ENCODE assay signal across 8 cellular contexts in genomic region chr17:75778861-75779249, GRCh38. TPM values are rescaled to one million over a fixed set of nuclear protein-coding genes. Genes with fewer than 3 reads are reported as not detected.
A peak's percentile ranks its signal among the peaks of the same experiment; 100 is the strongest.
DNase-seq lines count a peak whose midpoint lies in the region; ATAC-seq and TF ChIP-seq lines count a peak whose summit lies in the region.

No MANE protein-coding gene starts in this region.

- peak overlapping the region; percentile 84 for H3K4me3 ChIP-seq in RWPE2 (ENCODE audit: severe bottlenecking)
- peak overlapping the region; percentile 89 to 91 for H3K4me3 ChIP-seq in duodenal mucosa (ENCODE audit: low read depth in 1 of 2, low read length in 2 of 2)
- peak overlapping the region; percentile 88 to 89 for H3K4me3 ChIP-seq in mucosa of rectum (ENCODE audit: low read length in 2 of 2)
- peak overlapping the region; percentile 77 to 93 for H3K4me3 ChIP-seq in vagina

- peaks cover 50% of the 10 kb centered on the region for H3K4me1 Mint-ChIP-seq in activated naive CD4-positive, alpha-beta T cell treated with anti-CD3 and anti-CD28 coated beads for 36 hours (ENCODE audit: low read depth)

- ATAC-seq in HG02970 (IDR thresholded peaks at IDR 0.05; ENCODE audit: low FRiP score, unreplicated experiment), result peak; percentile 12
- ATAC-seq in RWPE2 (ENCODE audit: low read depth), result no peak
- no peak for ATAC-seq in GM21786 (IDR thresholded peaks at IDR 0.05; ENCODE audit: unreplicated experiment)

- H3K36me3 Mint-ChIP-seq in activated naive CD4-positive, alpha-beta T cell treated with anti-CD3 and anti-CD28 coated beads for 36 hours (ENCODE audit: low read depth), result peaks cover 35% of the 10 kb centered on the region

- H3K36me3 ChIP-seq in RWPE2 (ENCODE audit: low read depth) (peaks cover 35% of the 10 kb centered on the region), duodenal mucosa (ENCODE audit: control insufficient read depth in 1 of 2, insufficient read depth in 2 of 2, low read length in 2 of 2) (peaks cover 22 to 41% of the 10 kb centered on the region in 2 donors), mucosa of rectum (ENCODE audit: control insufficient read depth in 2 of 2, insufficient read depth in 2 of 2, low read length in 2 of 2) (peaks cover 20 to 21% of the 10 kb centered on the region in 2 donors), vagina (peaks cover 0 to 34% of the 10 kb centered on the region in 2 donors)

- H3K9me3 Mint-ChIP-seq in activated naive CD4-positive, alpha-beta T cell treated with anti-CD3 and anti-CD28 coated beads for 36 hours, result no peaks in the 10 kb centered on the region

- H3K27me3 ChIP-seq in RWPE2 (ENCODE audit: insufficient read depth, poor library complexity, severe bottlenecking) (no peaks in the 10 kb centered on the region), duodenal mucosa (ENCODE audit: control insufficient read depth in 1 of 2, insufficient read depth in 2 of 2, low read length in 2 of 2) (no peaks in the 10 kb centered on the region), mucosa of rectum (ENCODE audit: control insufficient read depth in 2 of 2, insufficient read depth in 2 of 2, low read length in 2 of 2) (no peaks in the 10 kb centered on the region), vagina (no peaks in the 10 kb centered on the region)

- TF ChIP-seq CTCF in RWPE2 (IDR thresholded peaks at IDR 0.05; ENCODE audit: poor library complexity, severe bottlenecking) (peak; percentile 72), vagina (IDR thresholded peaks at IDR 0.05) (peak in 2 of 3 experiments; percentile 26 to 35)

- CTCF ChIA-PET in activated naive CD4-positive, alpha-beta T cell treated with anti-CD3 and anti-CD28 coated beads for 36 hours (lab: Charles Lee), result interaction anchor here (0.8 to 5.7 kb wide), 2 partner anchors 11 to 14 kb away, joined by 4 to 30 read pairs; partner anchors contain the start of gene GALK1

- intact Hi-C loops in activated naive CD4-positive, alpha-beta T cell treated with anti-CD3 and anti-CD28 coated beads for 36 hours (cut with micrococcal nuclease), result loop anchor here (1.0 to 5.0 kb wide), 7 partner anchors 48 to 488 kb away; partner anchors contain the start of genes GALR2, SRP68, TRIM65 and UBALD2
- intact Hi-C loops in vagina (cut with DNase I), result loop anchor here (5.0 kb wide), 1 partner anchor 68 kb away; no protein-coding TSS in a partner anchor

- H3K9me3 ChIP-seq in RWPE2 (ENCODE audit: severe bottlenecking) (no peaks in the 10 kb centered on the region), duodenal mucosa (ENCODE audit: control insufficient read depth in 1 of 2, low read length in 2 of 2) (no peaks in the 10 kb centered on the region), mucosa of rectum (ENCODE audit: control insufficient read depth in 2 of 2, low read length in 2 of 2) (no peaks in the 10 kb centered on the region), vagina (no peaks in the 10 kb centered on the region)

- no peak for DNase-seq in activated naive CD4-positive, alpha-beta T cell treated with anti-CD3 and anti-CD28 coated beads for 36 hours
- DNase-seq in activated naive CD4-positive, alpha-beta T cell treated with Interleukin-2 at 50 U/mL for 16 hours, result no peak
- DNase-seq in RWPE2 (ENCODE audit: low spot score) (no peak), vagina (ENCODE audit: extremely low spot score in 2 of 2) (no peak)

- peak overlapping the region; percentile 99 for H3K27ac Mint-ChIP-seq in activated naive CD4-positive, alpha-beta T cell treated with anti-CD3 and anti-CD28 coated beads for 36 hours

- H3K27ac ChIP-seq in RWPE2 (ENCODE audit: poor library complexity, severe bottlenecking) (peak overlapping the region; percentile 92), duodenal mucosa (ENCODE audit: low read depth, low read length) (peak overlapping the region; percentile 98), mucosa of rectum (ENCODE audit: low read depth in 2 of 2, low read length in 2 of 2) (peak overlapping the region; percentile 99 to 100), vagina (peak overlapping the region; percentile 99)

- peak overlapping the region; percentile 91 for H3K4me3 Mint-ChIP-seq in activated naive CD4-positive, alpha-beta T cell treated with anti-CD3 and anti-CD28 coated beads for 36 hours

- H3K9ac ChIP-seq in duodenal mucosa (ENCODE audit: low read depth in 1 of 2, low read length in 2 of 2) (peak overlapping the region; percentile 80 to 84), mucosa of rectum (ENCODE audit: low read depth in 1 of 2, low read length in 2 of 2) (peak overlapping the region; percentile 96 to 99)

- TF ChIP-seq POLR2A in vagina (IDR thresholded peaks at IDR 0.05), result no peak

- peaks cover 3% of the 10 kb centered on the region for H3K27me3 Mint-ChIP-seq in activated naive CD4-positive, alpha-beta T cell treated with anti-CD3 and anti-CD28 coated beads for 36 hours (ENCODE audit: low read depth)

- H3K4me1 ChIP-seq in RWPE2 (ENCODE audit: insufficient read depth, poor library complexity, severe bottlenecking) (peaks cover 34% of the 10 kb centered on the region), duodenal mucosa (ENCODE audit: control insufficient read depth in 1 of 2, insufficient read depth in 2 of 2, low read length in 2 of 2) (peaks cover 26 to 35% of the 10 kb centered on the region in 2 donors), mucosa of rectum (ENCODE audit: control insufficient read depth in 2 of 2, insufficient read depth in 2 of 2, low read length in 2 of 2) (peaks cover 20 to 33% of the 10 kb centered on the region in 2 donors), vagina (peaks cover 69% of the 10 kb centered on the region)

RNA-seq across cellular contexts. Expression of gene UNK, which starts 5.8 kb away (rescaled TPM):
- 10 to 100 TPM; 19.1 to 21.4 TPM for total RNA-seq in activated naive CD4-positive, alpha-beta T cell treated with anti-CD3 and anti-CD28 coated beads for 36 hours
- 35.1 TPM for total RNA-seq in vagina

RNA-seq across cellular contexts. Expression of gene GALK1, which starts 13.9 kb away (rescaled TPM):
- total RNA-seq in activated naive CD4-positive, alpha-beta T cell treated with anti-CD3 and anti-CD28 coated beads for 36 hours, result 10 to 100 TPM; 48.7 to 50.2 TPM
- total RNA-seq in vagina, result 18.4 TPM

RNA-seq across cellular contexts. Expression of gene ITGB4, which starts 57.6 kb away (rescaled TPM):
- 1 to 10 TPM in 1 of 2 experiments, under 1 TPM in 1; 0.83 to 1.0 TPM for total RNA-seq in activated naive CD4-positive, alpha-beta T cell treated with anti-CD3 and anti-CD28 coated beads for 36 hours
- 169 TPM for total RNA-seq in vagina

Comparison
In these comparisons a context has a peak if more than half of its experiments do, and no peak if none do; other contexts are left out.
1. RNA of gene ITGB4, which starts 57.6 kb away (total RNA-seq): 169 TPM in vagina (single experiment); 0.83 to 1.0 TPM in activated naive CD4-positive, alpha-beta T cell treated with anti-CD3 and anti-CD28 coated beads for 36 hours; every median in the first group is over 10 times any median in the second.
2. Peak in every context shown above with its lines, with median percentiles within 50 percentile points of each other: H3K27ac ChIP-seq and H3K4me3 ChIP-seq.